8 cellular contexts compared by ENCODE assay signal in genomic region chr4:112523764-112524505, GRCh38. TPM values are rescaled to one million over a fixed set of nuclear protein-coding genes. Genes with fewer than 3 reads are reported as not detected.
DNase-seq lines count a peak whose midpoint lies in the region; ATAC-seq and TF ChIP-seq lines count a peak whose summit lies in the region.

No MANE protein-coding gene starts in this region.

- no TSS peak for BruUV-seq in A673 (replicated peaks; lab: Mats Ljungman, UMichigan)

- H3K36me3 ChIP-seq in A673 (ENCODE audit: insufficient read depth, low read length, poor library complexity, severe bottlenecking) (no peaks in the 10 kb centered on the region), neural progenitor cell (no peaks in the 10 kb centered on the region), testis (ENCODE audit: low read depth, missing control alignments) (no peaks in the 10 kb centered on the region)

- CTCF ChIA-PET in A673 (lab: Charles Lee) = interaction anchor here (0.7 to 2.0 kb wide), 2 partner anchors 184 to 196 kb away, joined by 4 to 9 read pairs; no protein-coding TSS in a partner anchor

- H3K4me1 ChIP-seq in A673 (ENCODE audit: insufficient read depth, low read length, poor library complexity, severe bottlenecking) (peaks cover 6% of the 10 kb centered on the region), neural progenitor cell (peaks cover 41% of the 10 kb centered on the region), testis (no peaks in the 10 kb centered on the region)

- no peaks in the 10 kb centered on the region for H3K79me2 ChIP-seq in neural progenitor cell (ENCODE audit: low read depth)

- H2AFZ ChIP-seq in neural progenitor cell (replicated peaks) = peak overlapping the region; percentile 38

- H3K27me3 Mint-ChIP-seq in neural progenitor cell (ENCODE audit: insufficient read depth, low read depth) = peaks cover 50% of the 10 kb centered on the region

- H3K27ac ChIP-seq in A673 (ENCODE audit: low read depth, low read length, poor library complexity, severe bottlenecking) (no peak overlapping the region), neural progenitor cell (no peak overlapping the region), testis (no peak overlapping the region)

- peaks cover 31% of the 10 kb centered on the region for H4K20me1 ChIP-seq in neural progenitor cell (ENCODE audit: low read depth)

- no peak overlapping the region for H3K9ac ChIP-seq in neural progenitor cell

- WGBS in testis, 2 donors = 5 to 11% methylated on average over 11 to 35 of the region's 46 CpGs

- H3K4me3 ChIP-seq in A673 (ENCODE audit: low read depth, low read length, poor library complexity, severe bottlenecking) (peak overlapping the region; percentile 50), epithelial cell of proximal tubule (ENCODE audit: low read depth, low read length) (peak overlapping the region; percentile 48), neural progenitor cell (peak overlapping the region; percentile 50), testis (peak overlapping the region; percentile 15 to 40)

- ATAC-seq in GM18867 (IDR thresholded peaks at IDR 0.05; ENCODE audit: unreplicated experiment) (peak; percentile 91), HG03095 (IDR thresholded peaks at IDR 0.05; ENCODE audit: unreplicated experiment) (peak; percentile 82)

- POLR2A ChIA-PET in A673 (lab: Charles Lee; ENCODE audit: low non-redundant PET) = interaction anchor here (0.6 kb wide), 1 partner anchor 118 kb away, joined by 3 read pairs; no protein-coding TSS in a partner anchor

- DNase-seq in A673 (ENCODE audit: low spot score) = peak; percentile 75
- peak; percentile 33 for DNase-seq in NCI-H345 treated with DMSO at 0.1 percent for 48 hours (lab: John Stamatoyannopoulos, UW; ENCODE audit: unreplicated experiment)
- peak; percentile 48 to 50 for DNase-seq in activated CD8-positive, alpha-beta memory T cell treated with anti-CD3 and anti-CD28 coated beads for 4 hours (ENCODE audit: low read depth in 2 of 2)
- DNase-seq in epithelial cell of proximal tubule (ENCODE audit: low read depth) = no peak
- peak; percentile 95 for DNase-seq in neural progenitor cell (ENCODE audit: low spot score)
- DNase-seq in testis = peak; percentile 65

- H3F3A ChIP-seq in neural progenitor cell (ENCODE audit: low read depth) = peaks cover 59% of the 10 kb centered on the region

- peaks cover 43% of the 10 kb centered on the region for H3K4me1 Mint-ChIP-seq in neural progenitor cell

- no peaks in the 10 kb centered on the region for H3K36me3 Mint-ChIP-seq in neural progenitor cell

- no peak overlapping the region for H3K27ac Mint-ChIP-seq in neural progenitor cell

- H3K9me3 ChIP-seq in A673 (ENCODE audit: low read depth, low read length, poor library complexity, severe bottlenecking) (peaks cover 6% of the 10 kb centered on the region), neural progenitor cell (ENCODE audit: low read depth) (no peaks in the 10 kb centered on the region), testis (no peaks in the 10 kb centered on the region)

- peaks cover 39% of the 10 kb centered on the region for H3K27me3 ChIP-seq in A673 (replicated peaks; ENCODE audit: insufficient read depth, low read depth, low read length, poor library complexity)
- H3K27me3 ChIP-seq in neural progenitor cell = peaks cover 92% of the 10 kb centered on the region
- peaks cover 8% of the 10 kb centered on the region for H3K27me3 ChIP-seq in testis

- intact Hi-C loops in A673 (cut with micrococcal nuclease; ENCODE audit: unreplicated experiment) (loop anchor here (1.0 to 10.0 kb wide), 5 partner anchors 182 to 427 kb away; no protein-coding TSS in a partner anchor), testis (cut with DNase I; ENCODE audit: low total_unique reads) (no loop called here)

- peaks cover 2% of the 10 kb centered on the region for H3K9me3 Mint-ChIP-seq in neural progenitor cell

- TF ChIP-seq POLR2A in testis (IDR thresholded peaks at IDR 0.05) = no peak

- peak overlapping the region; percentile 79 for H3K4me3 Mint-ChIP-seq in neural progenitor cell

- peak overlapping the region; percentile 89 for H3K4me2 ChIP-seq in neural progenitor cell

- peak; percentile 93 for TF ChIP-seq CTCF in A673 (conservative IDR thresholded peaks at IDR 0.05; ENCODE audit: low read depth, low read length)
- peak; percentile 70 for TF ChIP-seq CTCF in epithelial cell of proximal tubule (conservative IDR thresholded peaks at IDR 0.05; ENCODE audit: low read depth, low read length)
- peak; percentile 99 for TF ChIP-seq CTCF in neural progenitor cell (IDR thresholded peaks at IDR 0.05)
- peak; percentile 41 to 63 (median 53) for TF ChIP-seq CTCF in testis (IDR thresholded peaks at IDR 0.05)

RNA-seq across cellular contexts. Expression of gene NEUROG2, which starts 8.0 kb away (rescaled TPM):
- not detected in 2 replicates for total RNA-seq in A673 (2021)
- total RNA-seq in epithelial cell of proximal tubule = not detected in 2 replicates
- 0.09 and 0.90 TPM in 2 replicates for total RNA-seq in neural progenitor cell (ENCODE audit: low replicate concordance)
- total RNA-seq in testis = 1 to 10 TPM in 1 of 2 donors, under 1 TPM in 1; 0.62 to 3.8 TPM
- 4.1 TPM for polyA plus RNA-seq in testis (ENCODE audit: insufficient read depth, low read depth, low replicate concordance)
